ENCODE assay signal across 1 cellular context in genomic region chr16:22183901-22184614, GRCh38.
TF ChIP-seq lines count a peak whose summit lies in the region.

No MANE protein-coding gene starts in this region.

TF ChIP-seq in K562, 482 proteins besides CTCF, POLR2A, EP300 and RAD21:
- TF ChIP-seq TCF15 (CRISPR knock-in tag; IDR thresholded peaks at IDR 0.05) = no peak
- TF ChIP-seq MTA1 (IDR thresholded peaks at IDR 0.05; ENCODE audit: borderline replicate concordance) = no peak
- TF ChIP-seq SFPQ (IDR thresholded peaks at IDR 0.05; ENCODE audit: low read depth, low read length) = no peak
- TF ChIP-seq TAF9B (IDR thresholded peaks at IDR 0.05; ENCODE audit: partially characterized antibody) = no peak
- TF ChIP-seq CREBBP (IDR thresholded peaks at IDR 0.05; ENCODE audit: low read depth, low read length) = no peak
- no peak for TF ChIP-seq ZNF263 (CRISPR knock-in tag; IDR thresholded peaks at IDR 0.05; ENCODE audit: borderline replicate concordance)
- no peak for TF ChIP-seq STAT5A (IDR thresholded peaks at IDR 0.05; ENCODE audit: borderline replicate concordance, low read length)
- TF ChIP-seq MCM7 (IDR thresholded peaks at IDR 0.05) = no peak
- TF ChIP-seq TAL1 (IDR thresholded peaks at IDR 0.05) = no peak
- no peak for TF ChIP-seq RFX1 (IDR thresholded peaks at IDR 0.05)
- 0 out of 2 replicates have a peak, but pooled peaks have one; percentile 11 for TF ChIP-seq SMC3 (conservative IDR thresholded peaks at IDR 0.05; ENCODE audit: insufficient read depth, low read depth, low read length)
- no peak for TF ChIP-seq BCL6 (CRISPR knock-in tag; IDR thresholded peaks at IDR 0.05)
- peak; percentile 81 for TF ChIP-seq ZBTB7A (IDR thresholded peaks at IDR 0.05; ENCODE audit: borderline replicate concordance, control insufficient read depth, low read depth, low read length)
- no peak for TF ChIP-seq SETDB1 (IDR thresholded peaks at IDR 0.05; ENCODE audit: low read length)
- no peak for TF ChIP-seq FOXJ3 (CRISPR knock-in tag; IDR thresholded peaks at IDR 0.05)
- no peak for TF ChIP-seq SMAD3 (CRISPR knock-in tag; conservative IDR thresholded peaks at IDR 0.05)
- 0 out of 2 replicates have a peak, but pooled peaks have one; percentile 11 for TF ChIP-seq ETV5 (CRISPR knock-in tag; IDR thresholded peaks at IDR 0.05; ENCODE audit: low read depth)
- no peak for TF ChIP-seq ZNF165 (CRISPR knock-in tag; IDR thresholded peaks at IDR 0.05; ENCODE audit: borderline replicate concordance)
- TF ChIP-seq PURB (CRISPR knock-in tag; IDR thresholded peaks at IDR 0.05; ENCODE audit: low read depth) = no peak
- no peak for TF ChIP-seq ZNF133 (CRISPR knock-in tag; IDR thresholded peaks at IDR 0.05)
- TF ChIP-seq MXD1 (CRISPR knock-in tag; IDR thresholded peaks at IDR 0.05; ENCODE audit: borderline replicate concordance, poor library complexity, severe bottlenecking) = no peak
- no peak for TF ChIP-seq TAF1 (IDR thresholded peaks at IDR 0.05; ENCODE audit: control insufficient read depth, extremely low read depth, insufficient read depth, low read length, severe bottlenecking)
- no peak for TF ChIP-seq CXXC5 (CRISPR knock-in tag; IDR thresholded peaks at IDR 0.05)
- TF ChIP-seq KHSRP (IDR thresholded peaks at IDR 0.05) = no peak
- TF ChIP-seq CTCFL (IDR thresholded peaks at IDR 0.05; ENCODE audit: borderline replicate concordance, insufficient read depth, low read depth, low read length, poor library complexity, severe bottlenecking) = peak; percentile 74
